8 cellular contexts compared by ENCODE assay signal in genomic region chr19:48619692-48620565, GRCh38. TPM values are rescaled to one million over a fixed set of nuclear protein-coding genes. Genes with fewer than 3 reads are reported as not detected.
A peak's percentile ranks its signal among the peaks of the same experiment; 100 is the strongest.
DNase-seq lines count a peak whose midpoint lies in the region; ATAC-seq, FAIRE-seq and TF ChIP-seq lines count a peak whose summit lies in the region.

No MANE protein-coding gene starts in this region.

- no peaks in the 10 kb centered on the region for H3K9me3 ChIP-seq in pancreas

- no peak for FAIRE-seq in pancreas (lab: Jason Lieb, UNC)

- intact Hi-C loops in pancreas (cut with DNase I), result no loop called here

- no peak for TF ChIP-seq CTCF in epithelial cell of proximal tubule (conservative IDR thresholded peaks at IDR 0.05; ENCODE audit: low read depth, low read length)
- no peak for TF ChIP-seq CTCF in pancreas (IDR thresholded peaks at IDR 0.05)

- H3K27ac ChIP-seq in pancreas, result peak overlapping the region; percentile 73 to 89 (median 80)

- H3K4me1 ChIP-seq in pancreas, result peaks cover 8 to 31% (median 12%) of the 10 kb centered on the region in 3 donors

- 26 to 30% methylated on average over 6 of the region's 6 CpGs for WGBS in pancreas, 2 donors

- peaks cover 0 to 24% (median 20%) of the 10 kb centered on the region in 3 donors for H3K36me3 ChIP-seq in pancreas

- H3K27me3 ChIP-seq in pancreas, result no peaks in the 10 kb centered on the region

- H3K4me3 ChIP-seq in epithelial cell of proximal tubule (ENCODE audit: low read depth, low read length) (peak overlapping the region; percentile 96), pancreas (peak overlapping the region; percentile 13 to 68 (median 50))

- ATAC-seq in pancreas (no peak), HG03139 (IDR thresholded peaks at IDR 0.05; ENCODE audit: unreplicated experiment) (no peak), HG02852 (IDR thresholded peaks at IDR 0.05; ENCODE audit: unreplicated experiment) (no peak)

- peak; percentile 36 for DNase-seq in EH (ENCODE audit: low read depth)
- peak; percentile 52 for DNase-seq in RKO (ENCODE audit: low spot score)
- no peak for DNase-seq in epithelial cell of proximal tubule (ENCODE audit: low read depth)
- DNase-seq in pancreas, result peak in 2 of 6 donors; percentile 34 to 36
- no peak for DNase-seq in kidney glomerular epithelial cell (lab: John Stamatoyannopoulos, UW)
- DNase-seq in NCI-H2171 treated with DMSO at 0.1 percent for 48 hours (lab: John Stamatoyannopoulos, UW), result no peak

RNA-seq across cellular contexts. Expression of gene SPHK2, which starts 0.6 kb away (rescaled TPM):
- total RNA-seq in epithelial cell of proximal tubule (13.0 and 14.5 TPM in 2 replicates), pancreas (10 to 100 TPM in 1 of 6 donors, 1 to 10 TPM in 5; 4.3 to 11.0 (median 6.6) TPM)
- polyA plus RNA-seq in pancreas, result 10 to 100 TPM; 15.9 to 24.0 TPM

RNA-seq across cellular contexts. Expression of gene RPL18, which starts 1.0 kb away (rescaled TPM):
- total RNA-seq in epithelial cell of proximal tubule (2,819 and 2,927 TPM in 2 replicates), pancreas (1,000 to 10,000 TPM in 4 of 6 donors, 100 to 1,000 TPM in 2; 881 to 1,605 (median 1,071) TPM)
- polyA plus RNA-seq in pancreas, result 1,000 to 10,000 TPM; 1,358 to 2,344 TPM

RNA-seq across cellular contexts. Expression of gene FAM83E, which starts 5.1 kb away (rescaled TPM):
- total RNA-seq in epithelial cell of proximal tubule (0.14 and 0.40 TPM in 2 replicates), pancreas (1 to 10 TPM; 1.2 to 2.9 (median 2.6) TPM)
- 1 to 10 TPM; 1.8 to 3.4 TPM for polyA plus RNA-seq in pancreas

RNA-seq across cellular contexts. Expression of gene SPACA4, which starts 13.4 kb away (rescaled TPM):
- not detected in 2 replicates for total RNA-seq in epithelial cell of proximal tubule
- total RNA-seq in pancreas, result not detected
- polyA plus RNA-seq in pancreas, result under 1 TPM in 1 of 2 donors, not detected in 1; 0.12 TPM

RNA-seq across cellular contexts. Expression of gene DBP, which starts 17.2 kb away (rescaled TPM):
- total RNA-seq in epithelial cell of proximal tubule, result 1.3 and 5.9 TPM in 2 replicates
- 1 to 10 TPM; 3.3 to 8.3 (median 6.5) TPM for total RNA-seq in pancreas
- polyA plus RNA-seq in pancreas, result 10 to 100 TPM in 1 of 2 donors, 1 to 10 TPM in 1; 4.7 to 11.4 TPM

Comparison
In these comparisons a context has a peak if more than half of its experiments do, and no peak if none do; other contexts are left out.
1. DNase-seq: peak in EH (single experiment) and RKO (single experiment); none in epithelial cell of proximal tubule (single experiment), kidney glomerular epithelial cell (single experiment) and NCI-H2171 treated with DMSO at 0.1 percent for 48 hours (single experiment).